36 cellular contexts compared by ENCODE assay signal in genomic region chr4:83527671-83528070, GRCh38.
"Had no signal": no experiment of that assay in that cellular context is flagged by ENCODE, and none has a peak within 500 bp of the region (broad histone marks: within the 10 kb centered on the region; RNA-seq: fewer than 3 reads in every experiment).

No MANE protein-coding gene starts in this region.

- H3K36me3 ChIP-seq: MG63 had no signal

- DNase-seq: Kasumi-1, MG63, MM.1S, MV-4-11, NCI-H1048, NCI-H1092, NCI-H1092 treated with DMSO at 0.1 percent for 48 hours, NCI-H1105, NCI-H1105 treated with DMSO at 0.1 percent for 48 hours, NCI-H1417, NCI-H1417 treated with DMSO at 0.1 percent for 48 hours, NCI-H1436, NCI-H1436 treated with DMSO at 0.1 percent for 48 hours, NCI-H146, NCI-H1694, NCI-H1694 treated with DMSO at 0.1 percent for 48 hours, NCI-H187, NCI-H187 treated with DMSO at 0.1 percent for 48 hours, NCI-H1930, NCI-H2029, NCI-H2029 treated with DMSO at 0.1 percent for 48 hours, NCI-H2081, NCI-H2081 treated with DMSO at 0.1 percent for 48 hours, NCI-H2107, NCI-H2171, NCI-H2171 treated with DMSO at 0.1 percent for 48 hours, NCI-H2227 treated with DMSO at 0.1 percent for 48 hours, NCI-H226, NCI-H345, NCI-H446, NCI-H446 treated with DMSO at 0.1 percent for 48 hours, NCI-H510A, NCI-H510A treated with DMSO at 0.1 percent for 48 hours, NCI-H524, NCI-H524 treated with DMSO at 0.1 percent for 48 hours, NCI-H526 had no signal

- H3K27me3 ChIP-seq: MG63 had no signal

- H3K9me3 ChIP-seq: MG63 had no signal

- H3K4me3 ChIP-seq: MG63 had no signal
